8 cellular contexts compared by ENCODE assay signal in the genomic region with DNA sequence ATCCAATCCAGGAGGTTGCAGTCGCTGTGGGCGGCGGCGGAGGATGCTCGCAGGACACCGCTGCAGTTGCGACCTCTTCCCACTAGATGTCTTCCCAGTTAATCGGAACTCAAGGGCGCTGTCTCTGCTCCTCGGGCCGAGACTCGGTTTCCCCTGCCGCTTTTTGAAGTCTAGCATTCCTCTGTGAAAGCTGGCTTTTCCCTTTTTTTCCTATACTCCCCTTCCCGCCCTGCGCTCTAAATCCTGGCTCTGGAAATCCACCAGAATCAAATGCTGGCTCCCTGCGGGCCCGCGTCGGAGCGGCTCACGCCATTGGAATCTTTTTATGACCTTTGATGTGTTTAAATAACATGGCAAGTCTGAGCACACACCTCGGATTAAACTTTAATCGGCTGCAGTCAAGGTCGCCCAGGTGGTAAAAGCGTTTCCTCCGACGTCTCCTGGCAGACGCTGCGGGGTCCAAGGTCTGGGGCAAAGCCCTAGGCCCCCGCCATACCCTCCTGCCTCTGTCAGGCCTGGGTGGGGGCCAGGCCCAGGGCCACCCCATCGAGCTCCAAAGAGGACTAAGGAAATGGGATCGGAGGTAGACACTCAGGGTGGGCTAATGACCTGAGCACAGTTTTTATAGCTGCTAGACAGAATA. TPM values are rescaled to one million over a fixed set of nuclear protein-coding genes. Genes with fewer than 3 reads are reported as not detected.
DNase-seq lines count a peak whose midpoint lies in the region; ATAC-seq and TF ChIP-seq lines count a peak whose summit lies in the region.

No MANE protein-coding gene starts in this region.

- 14 to 20% (median 18%) methylated on average over 24 to 32 of the region's 32 CpGs for WGBS in adrenal gland, 4 donors
- 2 to 8% methylated on average over 32 of the region's 32 CpGs for WGBS in sigmoid colon, 2 donors

- H3K4me3 ChIP-seq in OCI-LY1 (ENCODE audit: low read depth, low read length, poor library complexity, severe bottlenecking) = no peak overlapping the region
- H3K4me3 ChIP-seq in adrenal gland = peak overlapping the region in 1 of 4 donors; percentile 50
- H3K4me3 ChIP-seq in right atrium auricular region = peak overlapping the region in 1 of 2 donors; percentile 31
- peak overlapping the region; percentile 7 to 42 (median 35) for H3K4me3 ChIP-seq in sigmoid colon

- no peak for ATAC-seq in HG03045 (IDR thresholded peaks at IDR 0.05; ENCODE audit: unreplicated experiment)

- H3F3A ChIP-seq in OCI-LY1 (ENCODE audit: insufficient read depth, low read length) = no peaks in the 10 kb centered on the region

- peak; percentile 37 for DNase-seq in SIG-M5 treated with dmso at 0.1 percent for 504 hours (lab: John Stamatoyannopoulos, UW; ENCODE audit: unreplicated experiment)
- DNase-seq in SIG-M5 (lab: John Stamatoyannopoulos, UW) = no peak
- DNase-seq in adrenal gland = peak in 6 of 7 donors; percentile 51 to 78 (median 62)
- DNase-seq in right atrium auricular region (ENCODE audit: low spot score) = no peak
- DNase-seq in sigmoid colon = peak; percentile 82
- no peak for DNase-seq in stimulated activated naive CD4-positive, alpha-beta T cell treated with Interleukin-2 at 50 U/mL for 16 hours (lab: John Stamatoyannopoulos, UW)

- H3K9me3 ChIP-seq in OCI-LY1 (ENCODE audit: low read length) (no peaks in the 10 kb centered on the region), adrenal gland (replicated peaks in 1 of 3) (no peaks in the 10 kb centered on the region), right atrium auricular region (peaks cover 0 to 4% of the 10 kb centered on the region in 2 donors), sigmoid colon (no peaks in the 10 kb centered on the region)

- no peaks in the 10 kb centered on the region for H3K79me2 ChIP-seq in OCI-LY1 (ENCODE audit: insufficient read depth, low read length)

- peaks cover 16% of the 10 kb centered on the region for H3K27me3 ChIP-seq in OCI-LY1 (ENCODE audit: insufficient read depth, low read length)
- H3K27me3 ChIP-seq in adrenal gland = peaks cover 73% of the 10 kb centered on the region
- H3K27me3 ChIP-seq in right atrium auricular region = peaks cover 23 to 51% of the 10 kb centered on the region in 2 donors
- H3K27me3 ChIP-seq in sigmoid colon = peaks cover 7 to 79% (median 19%) of the 10 kb centered on the region in 3 donors

- intact Hi-C loops in adrenal gland (cut with DNase I) = loop anchor here in 1 of 2 donors (10.0 kb wide), 1 partner anchor 384 kb away; no protein-coding TSS in a partner anchor
- intact Hi-C loops in sigmoid colon (cut with DNase I) = no loop called here

- no peaks in the 10 kb centered on the region for H4K20me1 ChIP-seq in OCI-LY1 (ENCODE audit: insufficient read depth, low read length)

- H3K36me3 ChIP-seq in OCI-LY1 (ENCODE audit: insufficient read depth, low read length) = no peaks in the 10 kb centered on the region
- no peaks in the 10 kb centered on the region for H3K36me3 ChIP-seq in adrenal gland (replicated peaks in 1 of 2)
- H3K36me3 ChIP-seq in right atrium auricular region = no peaks in the 10 kb centered on the region
- H3K36me3 ChIP-seq in sigmoid colon = no peaks in the 10 kb centered on the region

- TF ChIP-seq POLR2A in adrenal gland (IDR thresholded peaks at IDR 0.05) (no peak), sigmoid colon (IDR thresholded peaks at IDR 0.05) (no peak)

- no peaks in the 10 kb centered on the region for H3K9me2 ChIP-seq in OCI-LY1 (ENCODE audit: low read depth, low read length)

- TF ChIP-seq CTCF in OCI-LY1 (IDR thresholded peaks at IDR 0.05; ENCODE audit: low read length) = peak; percentile 85
- TF ChIP-seq CTCF in adrenal gland (IDR thresholded peaks at IDR 0.05) = peak; percentile 63 to 85 (median 74)
- peak; percentile 81 to 87 for TF ChIP-seq CTCF in right atrium auricular region (IDR thresholded peaks at IDR 0.05)
- peak; percentile 64 to 91 (median 86) for TF ChIP-seq CTCF in sigmoid colon (IDR thresholded peaks at IDR 0.05)

- H3K4me1 ChIP-seq in OCI-LY1 (ENCODE audit: insufficient read depth, low read length, severe bottlenecking) (no peaks in the 10 kb centered on the region), adrenal gland (replicated peaks in 1 of 2) (peaks cover 0 to 4% of the 10 kb centered on the region in 2 donors), right atrium auricular region (peaks cover 0 to 16% of the 10 kb centered on the region in 2 donors), sigmoid colon (peaks cover 0 to 12% (median 10%) of the 10 kb centered on the region in 4 donors)

- H2AFZ ChIP-seq in OCI-LY1 (ENCODE audit: low read length) = no peak overlapping the region

- H3K9ac ChIP-seq in OCI-LY1 (ENCODE audit: low read length) = no peak overlapping the region

- H3K27ac ChIP-seq in OCI-LY1 (ENCODE audit: low read depth, low read length, poor library complexity, severe bottlenecking) = no peak overlapping the region
- no peak overlapping the region for H3K27ac ChIP-seq in adrenal gland
- H3K27ac ChIP-seq in right atrium auricular region = no peak overlapping the region
- H3K27ac ChIP-seq in sigmoid colon = peak overlapping the region in 1 of 4 donors; percentile 21

- TF ChIP-seq EP300 in sigmoid colon (IDR thresholded peaks at IDR 0.05) = no peak

- H3K4me2 ChIP-seq in OCI-LY1 (ENCODE audit: low read length) = no peak overlapping the region

RNA-seq across cellular contexts. Expression of gene HOXA13, which starts 10.7 kb away (rescaled TPM):
- total RNA-seq in adrenal gland = 1 to 10 TPM in 1 of 8 donors, under 1 TPM in 7; 0.19 to 1.4 (median 0.62) TPM
- polyA plus RNA-seq in adrenal gland = 1 to 10 TPM in 1 of 3 donors, under 1 TPM in 2; 0.17 to 1.1 (median 0.24) TPM
- total RNA-seq in right atrium auricular region = not detected
- total RNA-seq in sigmoid colon = 10 to 100 TPM in 3 of 4 donors, 1 to 10 TPM in 1; 9.4 to 35.3 (median 21.8) TPM
- 10 to 100 TPM; 10.7 to 21.6 (median 17.1) TPM for polyA plus RNA-seq in sigmoid colon

RNA-seq across cellular contexts. Expression of gene HOXA11, which starts 25.5 kb away (rescaled TPM):
- total RNA-seq in adrenal gland = 1 to 10 TPM in 5 of 8 donors, under 1 TPM in 2, not detected in 1; 0.13 to 2.4 (median 1.2) TPM
- 1 to 10 TPM in 1 of 3 donors, under 1 TPM in 2; 0.20 to 3.0 (median 0.40) TPM for polyA plus RNA-seq in adrenal gland
- total RNA-seq in right atrium auricular region = not detected
- total RNA-seq in sigmoid colon = 10 to 100 TPM; 18.7 to 25.0 (median 22.1) TPM
- polyA plus RNA-seq in sigmoid colon = 1 to 10 TPM; 3.0 to 6.0 (median 4.8) TPM

RNA-seq across cellular contexts. Expression of gene EVX1, which starts 32.0 kb away (rescaled TPM):
- total RNA-seq in adrenal gland (1 to 10 TPM in 6 of 8 donors, under 1 TPM in 1, not detected in 1; 0.69 to 8.7 (median 1.3) TPM), right atrium auricular region (not detected), sigmoid colon (not detected)
- polyA plus RNA-seq in adrenal gland (under 1 TPM; 0.64 to 0.97 (median 0.88) TPM), sigmoid colon (1 to 10 TPM in 2 of 3 donors, under 1 TPM in 1; 0.32 to 1.4 (median 1.2) TPM)

RNA-seq across cellular contexts. Expression of gene HOXA10, which starts 36.4 kb away (rescaled TPM):
- total RNA-seq in adrenal gland = 10 to 100 TPM in 6 of 8 donors, 1 to 10 TPM in 2; 7.8 to 14.7 (median 12.2) TPM
- 10 to 100 TPM in 1 of 3 donors, 1 to 10 TPM in 2; 3.8 to 14.1 (median 4.2) TPM for polyA plus RNA-seq in adrenal gland
- total RNA-seq in right atrium auricular region = not detected
- 10 to 100 TPM; 55.1 to 64.0 (median 59.5) TPM for total RNA-seq in sigmoid colon
- 10 to 100 TPM; 22.2 to 25.0 (median 22.8) TPM for polyA plus RNA-seq in sigmoid colon

RNA-seq across cellular contexts. Expression of gene HOXA9, which starts 45.2 kb away (rescaled TPM):
- total RNA-seq in adrenal gland = 10 to 100 TPM in 6 of 8 donors, 1 to 10 TPM in 2; 7.7 to 20.1 (median 12.6) TPM
- 10 to 100 TPM in 1 of 3 donors, 1 to 10 TPM in 2; 2.7 to 26.7 (median 4.4) TPM for polyA plus RNA-seq in adrenal gland
- not detected for total RNA-seq in right atrium auricular region
- 10 to 100 TPM; 13.0 to 35.7 (median 18.2) TPM for total RNA-seq in sigmoid colon
- 10 to 100 TPM; 21.4 to 22.4 (median 21.6) TPM for polyA plus RNA-seq in sigmoid colon

Comparison
In these comparisons a context has a peak if more than half of its experiments do, and no peak if none do; other contexts are left out.
1. DNase-seq: peak in SIG-M5 treated with dmso at 0.1 percent for 504 hours (single experiment), adrenal gland (6 of 7) and sigmoid colon (single experiment); none in SIG-M5 (single experiment), right atrium auricular region (single experiment) and stimulated activated naive CD4-positive, alpha-beta T cell treated with Interleukin-2 at 50 U/mL for 16 hours (single experiment).
2. RNA of gene HOXA13, which starts 10.7 kb away (total RNA-seq): 9.4 to 35.3 TPM in sigmoid colon; 0.19 to 1.4 TPM in adrenal gland and not detected in right atrium auricular region; every median in the first group is over 4 times any median in the second.
3. RNA of gene HOXA11, which starts 25.5 kb away (total RNA-seq): 18.7 to 25.0 TPM in sigmoid colon; 0.13 to 2.4 TPM in adrenal gland and not detected in right atrium auricular region; every median in the first group is over 4 times any median in the second.
4. Peak in every context shown above with its lines, with median percentiles within 50 percentile points of each other: CTCF ChIP-seq.